In genomic region chr17:77352996-77353395, GRCh38 we compare ENCODE assay signal across 19 cellular contexts.
A peak's percentile ranks its signal among the peaks of the same experiment; 100 is the strongest.
DNase-seq lines count a peak whose midpoint lies in the region; ATAC-seq and TF ChIP-seq lines count a peak whose summit lies in the region.
"Had no signal": no experiment of that assay in that cellular context is flagged by ENCODE, and none has a peak within 500 bp of the region (broad histone marks: within the 10 kb centered on the region; RNA-seq: fewer than 3 reads in every experiment).

No MANE protein-coding gene starts in this region.

- H3K27me3 Mint-ChIP-seq in activated T-cell treated with anti-CD3 and anti-CD28 coated beads, Interleukin-2, amount 50 U/mL, for 24 hours: no peaks in the 10 kb centered on the region
- H3K27me3 Mint-ChIP-seq in activated T-cell treated with anti-CD3 and anti-CD28 coated beads, Interleukin-2, amount 50 U/mL, for 72 hours (ENCODE audit: low read depth): no peaks in the 10 kb centered on the region
- no peaks in the 10 kb centered on the region for H3K27me3 Mint-ChIP-seq in stimulated activated naive B cell treated with anti-CD40 and anti-IgM and Interleukin-4, amounts not matched to agents 10 μg/mL and 1 μg/mL and 100 μg/mL, for 72 hours
- H3K27me3 Mint-ChIP-seq: CD4-positive, CD25-positive, alpha-beta regulatory T cell had no signal

- intact Hi-C loops in Panc1 (cut with micrococcal nuclease; ENCODE audit: unreplicated experiment): no loop called here
- intact Hi-C loops in lower leg skin (cut with DNase I; ENCODE audit: low total_unique reads): no loop called here

- H3K4me1 ChIP-seq in Panc1 (ENCODE audit: control insufficient read depth, insufficient read depth, low read length): peaks cover 84% of the 10 kb centered on the region

- H3K9me3 ChIP-seq in Panc1 (ENCODE audit: control insufficient read depth, insufficient read depth, low read depth, low read length): 0 out of 2 replicates have a peak, but pooled peaks cover 5% of the 10 kb centered on the region
- H3K9me3 ChIP-seq: esophagus squamous epithelium had no signal

- POLR2A ChIA-PET in Panc1 (lab: Charles Lee): no interaction called here

- DNase-seq in activated T-cell treated with anti-CD3 and anti-CD28 coated beads, Interleukin-2, amount 50 U/mL, for 24 hours: peak; percentile 20
- DNase-seq in activated T-cell treated with anti-CD3 and anti-CD28 coated beads, Interleukin-2, amount 50 U/mL, for 72 hours: no peak
- DNase-seq in Panc1 (ENCODE audit: low read depth, low spot score) (no peak), lower leg skin (ENCODE audit: low spot score in 2 of 2) (peak; percentile 8 to 40), NOMO-1 (lab: John Stamatoyannopoulos, UW; ENCODE audit: unreplicated experiment in 2 of 2) (no peak), GOT3 (lab: John Stamatoyannopoulos, UW) (no peak), C1 segment of cervical spinal cord (lab: John Stamatoyannopoulos, UW) (no peak)
- DNase-seq in stimulated activated naive B cell treated with anti-CD40 and anti-IgM and Interleukin-4, amounts not matched to agents 10 μg/mL and 1 μg/mL and 100 μg/mL, for 72 hours: no peak
- DNase-seq: activated CD4-positive, alpha-beta T cell treated with anti-CD3 and anti-CD28 coated beads, Interleukin-2, amount 50 U/mL, for 4 hours; CD4-positive, CD25-positive, alpha-beta regulatory T cell; DMS79 treated with DMSO at 0.1 percent for 48 hours; effector CD4-positive, alpha-beta T cell; esophagus squamous epithelium; glutamatergic neuron; HCEC 1CT; NCI-H1048; NCI-H2107; NCI-H524 treated with DMSO at 0.1 percent for 48 hours; stimulated activated CD4-positive, alpha-beta T cell treated with anti-CD3 and anti-CD28 coated beads, Interleukin-4, amount 100 ng/mL, for 1 hour had no signal

- TF ChIP-seq POLR2A in lower leg skin (IDR thresholded peaks at IDR 0.05): no peak

- H3K4me3 Mint-ChIP-seq in activated T-cell treated with anti-CD3 and anti-CD28 coated beads, Interleukin-2, amount 50 U/mL, for 24 hours: no peak overlapping the region
- no peak overlapping the region for H3K4me3 Mint-ChIP-seq in activated T-cell treated with anti-CD3 and anti-CD28 coated beads, Interleukin-2, amount 50 U/mL, for 72 hours
- no peak overlapping the region for H3K4me3 Mint-ChIP-seq in stimulated activated naive B cell treated with anti-CD40 and anti-IgM and Interleukin-4, amounts not matched to agents 10 μg/mL and 1 μg/mL and 100 μg/mL, for 72 hours
- H3K4me3 Mint-ChIP-seq: CD4-positive, CD25-positive, alpha-beta regulatory T cell had no signal

- H3K9me3 Mint-ChIP-seq in activated T-cell treated with anti-CD3 and anti-CD28 coated beads, Interleukin-2, amount 50 U/mL, for 24 hours: no peaks in the 10 kb centered on the region
- no peaks in the 10 kb centered on the region for H3K9me3 Mint-ChIP-seq in activated T-cell treated with anti-CD3 and anti-CD28 coated beads, Interleukin-2, amount 50 U/mL, for 72 hours
- no peaks in the 10 kb centered on the region for H3K9me3 Mint-ChIP-seq in stimulated activated naive B cell treated with anti-CD40 and anti-IgM and Interleukin-4, amounts not matched to agents 10 μg/mL and 1 μg/mL and 100 μg/mL, for 72 hours

- H3K36me3 ChIP-seq in Panc1 (ENCODE audit: control insufficient read depth, insufficient read depth, low read length): 0 out of 2 replicates have a peak, but pooled peaks cover 2% of the 10 kb centered on the region
- H3K36me3 ChIP-seq: esophagus squamous epithelium had no signal

- peaks cover 27% of the 10 kb centered on the region for H3K4me1 Mint-ChIP-seq in activated T-cell treated with anti-CD3 and anti-CD28 coated beads, Interleukin-2, amount 50 U/mL, for 24 hours (ENCODE audit: low read depth)
- H3K4me1 Mint-ChIP-seq in activated T-cell treated with anti-CD3 and anti-CD28 coated beads, Interleukin-2, amount 50 U/mL, for 72 hours (ENCODE audit: low read depth): peaks cover 61% of the 10 kb centered on the region
- peaks cover 21 to 26% of the 10 kb centered on the region in 2 donors for H3K4me1 Mint-ChIP-seq in stimulated activated naive B cell treated with anti-CD40 and anti-IgM and Interleukin-4, amounts not matched to agents 10 μg/mL and 1 μg/mL and 100 μg/mL, for 72 hours

- no peaks in the 10 kb centered on the region for H3K36me3 Mint-ChIP-seq in activated T-cell treated with anti-CD3 and anti-CD28 coated beads, Interleukin-2, amount 50 U/mL, for 24 hours (ENCODE audit: low read depth)
- H3K36me3 Mint-ChIP-seq in activated T-cell treated with anti-CD3 and anti-CD28 coated beads, Interleukin-2, amount 50 U/mL, for 72 hours (ENCODE audit: insufficient read depth in 2 of 2): peaks cover 0 to 2% of the 10 kb centered on the region in 2 donors
- peaks cover 0 to 33% of the 10 kb centered on the region in 2 donors for H3K36me3 Mint-ChIP-seq in stimulated activated naive B cell treated with anti-CD40 and anti-IgM and Interleukin-4, amounts not matched to agents 10 μg/mL and 1 μg/mL and 100 μg/mL, for 72 hours
- H3K36me3 Mint-ChIP-seq: CD4-positive, CD25-positive, alpha-beta regulatory T cell had no signal

- 95 to 96% methylated on average over 6 of the region's 6 CpGs for WGBS in lower leg skin, 2 donors

- ATAC-seq in activated T-cell treated with anti-CD3 and anti-CD28 coated beads, Interleukin-2, amount 50 U/mL, for 72 hours (replicated peaks in 1 of 2): no peak
- no peak for ATAC-seq in Panc1
- no peak for ATAC-seq in stimulated activated naive B cell treated with anti-CD40 and anti-IgM and Interleukin-4, amounts not matched to agents 10 μg/mL and 1 μg/mL and 100 μg/mL, for 72 hours (replicated peaks)

- H3K4me3 ChIP-seq in Panc1 (ENCODE audit: low read depth in 2 of 2, low read length in 2 of 2) (no peak overlapping the region), lower leg skin (ENCODE audit: low read depth, poor library complexity, severe bottlenecking) (no peak overlapping the region)
- H3K4me3 ChIP-seq: esophagus squamous epithelium had no signal

- H3K27ac Mint-ChIP-seq in activated T-cell treated with anti-CD3 and anti-CD28 coated beads, Interleukin-2, amount 50 U/mL, for 24 hours: no peak overlapping the region
- no peak overlapping the region for H3K27ac Mint-ChIP-seq in activated T-cell treated with anti-CD3 and anti-CD28 coated beads, Interleukin-2, amount 50 U/mL, for 72 hours
- H3K27ac Mint-ChIP-seq in stimulated activated naive B cell treated with anti-CD40 and anti-IgM and Interleukin-4, amounts not matched to agents 10 μg/mL and 1 μg/mL and 100 μg/mL, for 72 hours: peak overlapping the region; percentile 70

- in situ Hi-C loops in Panc1 (cut with HindIII; ENCODE audit: low pct_unique_long_range_greater_than_20kb, low sequenced_read_pairs): no loop called here

- CTCF ChIA-PET in Panc1 (lab: Charles Lee): interaction anchor here (0.5 kb wide), 1 partner anchor 478 kb away, joined by 4 read pairs; no protein-coding TSS in a partner anchor

- peak overlapping the region; percentile 93 for H3K27ac ChIP-seq in Panc1 (ENCODE audit: low read length)

- BruUV-seq in Panc1 (replicated peaks; lab: Mats Ljungman, UMichigan): no TSS peak

- H3K27me3 ChIP-seq in Panc1 (ENCODE audit: control insufficient read depth, insufficient read depth, low read length): no peaks in the 10 kb centered on the region
- H3K27me3 ChIP-seq: esophagus squamous epithelium had no signal

- TF ChIP-seq CTCF in Panc1 (IDR thresholded peaks at IDR 0.05) (no peak), lower leg skin (IDR thresholded peaks at IDR 0.05) (no peak)

Comparison
In these comparisons a context has a peak if more than half of its experiments do, and no peak if none do; other contexts are left out.
1. DNase-seq: peak in activated T-cell treated with anti-CD3 and anti-CD28 coated beads, Interleukin-2, amount 50 U/mL, for 24 hours (single experiment) and lower leg skin (2 of 2); none in activated T-cell treated with anti-CD3 and anti-CD28 coated beads, Interleukin-2, amount 50 U/mL, for 72 hours (0 of 2), Panc1 (single experiment), stimulated activated naive B cell treated with anti-CD40 and anti-IgM and Interleukin-4, amounts not matched to agents 10 μg/mL and 1 μg/mL and 100 μg/mL, for 72 hours (single experiment), NOMO-1 (0 of 2), GOT3 (single experiment) and C1 segment of cervical spinal cord (0 of 14).